Comparison of ENCODE assay signal across 18 cellular contexts in the genomic region with DNA sequence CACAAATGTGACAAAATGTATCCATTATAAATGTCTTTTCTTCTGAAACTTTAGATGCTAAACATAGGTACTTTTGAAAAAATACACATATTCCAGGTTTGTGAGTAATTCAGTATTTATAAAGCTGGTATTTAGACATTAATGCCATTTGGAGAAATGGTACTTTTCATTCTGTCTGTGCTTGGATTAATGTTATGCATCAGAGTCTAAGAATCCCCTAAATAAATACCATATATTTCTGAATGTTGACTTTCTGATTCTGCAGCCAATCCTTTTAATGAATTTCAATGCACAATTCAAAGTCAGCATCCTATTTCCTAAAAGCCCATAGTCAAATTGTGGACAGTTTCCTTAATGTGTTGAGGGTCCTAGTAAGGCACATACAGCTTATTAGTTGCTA.
"Had no signal": no experiment of that assay in that cellular context is flagged by ENCODE, and none has a peak within 500 bp of the region (broad histone marks: within the 10 kb centered on the region; RNA-seq: fewer than 3 reads in every experiment).

No MANE protein-coding gene starts in this region.

- ATAC-seq: foreskin keratinocyte; sciatic nerve; stimulated activated effector memory CD8-positive, alpha-beta T cell treated with anti-CD3 and anti-CD28 coated beads, Interleukin-12 subunit alpha, Interleukin-12 subunit beta, amount 100 ng/mL, for 72 hours; stimulated activated naive CD8-positive, alpha-beta T cell treated with anti-CD3 and anti-CD28 coated beads, Interleukin-15, Interleukin-2, amounts not matched to agents 100 U/mL and 50 U/mL, for 24 hours had no signal

- H3K4me3 ChIP-seq: coronary artery, prostate gland, suprapubic skin, thyroid gland had no signal

- H3K9ac ChIP-seq: parathyroid adenoma had no signal

- H3K9me3 ChIP-seq: prostate gland, suprapubic skin, thyroid gland had no signal

- H3K27ac ChIP-seq: coronary artery, foreskin keratinocyte, parathyroid adenoma, prostate gland, suprapubic skin, thyroid gland had no signal

- H3K27me3 ChIP-seq: foreskin keratinocyte, suprapubic skin, thyroid gland had no signal

- H3K79me2 ChIP-seq: parathyroid adenoma had no signal

- H2AFZ ChIP-seq: parathyroid adenoma had no signal

- DNase-seq: effector CD4-positive, alpha-beta T cell; endodermal cell; erythroblast; foreskin keratinocyte; kidney glomerular epithelial cell; mesendoderm; naive B cell; occipital lobe; stimulated activated CD4-positive, alpha-beta T cell treated with anti-CD3 and anti-CD28 coated beads, Interleukin-4, amount 100 ng/mL, for 1 hour; stimulated activated CD8-positive, alpha-beta memory T cell treated with anti-CD3 and anti-CD28 coated beads, Interleukin-4, amount 100 ng/mL, for 48 hours; stimulated activated naive CD8-positive, alpha-beta T cell treated with anti-CD3 and anti-CD28 coated beads, Interleukin-15, Interleukin-2, amounts not matched to agents 100 U/mL and 50 U/mL, for 24 hours; thyroid gland had no signal

- H3K4me1 ChIP-seq: parathyroid adenoma, prostate gland, suprapubic skin, thyroid gland had no signal

- H3K36me3 ChIP-seq: prostate gland, suprapubic skin, thyroid gland had no signal
